In the genomic region with DNA sequence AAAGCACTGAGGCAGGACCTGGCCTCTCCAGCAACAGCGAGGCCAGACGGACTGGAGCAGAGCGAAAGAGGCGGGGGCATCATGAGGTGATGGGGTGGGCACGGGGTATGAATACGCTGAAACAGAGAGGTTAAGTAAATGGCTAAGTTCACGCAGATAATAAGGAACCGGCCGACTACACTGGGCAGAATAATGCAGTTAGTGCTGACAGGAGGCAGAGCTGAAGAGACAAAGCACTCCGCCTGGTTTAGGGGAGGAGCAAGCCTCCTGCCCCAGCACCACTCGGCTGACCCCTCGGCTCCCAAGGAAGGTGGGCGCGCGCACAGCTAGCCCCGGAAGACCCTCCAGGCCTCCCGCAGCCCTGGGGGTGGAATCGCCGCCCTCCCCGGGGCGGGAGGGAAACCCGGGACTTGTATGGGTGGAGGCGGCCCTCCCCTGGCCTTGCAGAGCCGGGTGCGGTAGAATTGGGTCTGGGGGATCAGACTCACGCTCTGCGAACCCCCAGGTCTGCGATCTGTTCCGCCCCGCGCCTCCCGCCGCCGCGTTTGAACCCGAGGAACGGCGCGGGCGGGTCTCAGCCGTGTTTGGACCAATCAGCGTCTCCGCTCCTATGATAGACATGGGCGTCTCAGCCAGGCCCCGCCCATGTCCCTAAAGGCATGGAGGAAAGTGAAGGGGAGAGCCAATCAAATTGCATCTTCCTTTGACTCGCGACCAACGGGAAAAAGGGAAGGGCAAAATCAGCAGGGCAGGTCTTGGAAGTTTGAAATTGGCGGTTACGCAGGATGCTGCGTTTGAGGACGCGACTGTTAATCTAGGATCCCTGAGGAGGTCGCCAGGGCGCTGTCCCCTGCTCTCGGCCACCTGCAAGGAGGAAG, we compare ENCODE assay signal across 1 cellular context.
TF ChIP-seq lines count a peak whose summit lies in the region.

A gene with protein sequence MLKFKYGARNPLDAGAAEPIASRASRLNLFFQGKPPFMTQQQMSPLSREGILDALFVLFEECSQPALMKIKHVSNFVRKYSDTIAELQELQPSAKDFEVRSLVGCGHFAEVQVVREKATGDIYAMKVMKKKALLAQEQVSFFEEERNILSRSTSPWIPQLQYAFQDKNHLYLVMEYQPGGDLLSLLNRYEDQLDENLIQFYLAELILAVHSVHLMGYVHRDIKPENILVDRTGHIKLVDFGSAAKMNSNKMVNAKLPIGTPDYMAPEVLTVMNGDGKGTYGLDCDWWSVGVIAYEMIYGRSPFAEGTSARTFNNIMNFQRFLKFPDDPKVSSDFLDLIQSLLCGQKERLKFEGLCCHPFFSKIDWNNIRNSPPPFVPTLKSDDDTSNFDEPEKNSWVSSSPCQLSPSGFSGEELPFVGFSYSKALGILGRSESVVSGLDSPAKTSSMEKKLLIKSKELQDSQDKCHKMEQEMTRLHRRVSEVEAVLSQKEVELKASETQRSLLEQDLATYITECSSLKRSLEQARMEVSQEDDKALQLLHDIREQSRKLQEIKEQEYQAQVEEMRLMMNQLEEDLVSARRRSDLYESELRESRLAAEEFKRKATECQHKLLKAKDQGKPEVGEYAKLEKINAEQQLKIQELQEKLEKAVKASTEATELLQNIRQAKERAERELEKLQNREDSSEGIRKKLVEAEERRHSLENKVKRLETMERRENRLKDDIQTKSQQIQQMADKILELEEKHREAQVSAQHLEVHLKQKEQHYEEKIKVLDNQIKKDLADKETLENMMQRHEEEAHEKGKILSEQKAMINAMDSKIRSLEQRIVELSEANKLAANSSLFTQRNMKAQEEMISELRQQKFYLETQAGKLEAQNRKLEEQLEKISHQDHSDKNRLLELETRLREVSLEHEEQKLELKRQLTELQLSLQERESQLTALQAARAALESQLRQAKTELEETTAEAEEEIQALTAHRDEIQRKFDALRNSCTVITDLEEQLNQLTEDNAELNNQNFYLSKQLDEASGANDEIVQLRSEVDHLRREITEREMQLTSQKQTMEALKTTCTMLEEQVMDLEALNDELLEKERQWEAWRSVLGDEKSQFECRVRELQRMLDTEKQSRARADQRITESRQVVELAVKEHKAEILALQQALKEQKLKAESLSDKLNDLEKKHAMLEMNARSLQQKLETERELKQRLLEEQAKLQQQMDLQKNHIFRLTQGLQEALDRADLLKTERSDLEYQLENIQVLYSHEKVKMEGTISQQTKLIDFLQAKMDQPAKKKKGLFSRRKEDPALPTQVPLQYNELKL (N-terminal part only) (minus strand): TSS at position 560 of the 878 bp plus-strand sequence. CDS start 1,152 bp downstream, outside the sequence.

TF ChIP-seq in HepG2, 621 proteins besides CTCF, POLR2A, EP300 and RAD21 (continued from another document and continues in another):
- TF ChIP-seq, protein P1, sequence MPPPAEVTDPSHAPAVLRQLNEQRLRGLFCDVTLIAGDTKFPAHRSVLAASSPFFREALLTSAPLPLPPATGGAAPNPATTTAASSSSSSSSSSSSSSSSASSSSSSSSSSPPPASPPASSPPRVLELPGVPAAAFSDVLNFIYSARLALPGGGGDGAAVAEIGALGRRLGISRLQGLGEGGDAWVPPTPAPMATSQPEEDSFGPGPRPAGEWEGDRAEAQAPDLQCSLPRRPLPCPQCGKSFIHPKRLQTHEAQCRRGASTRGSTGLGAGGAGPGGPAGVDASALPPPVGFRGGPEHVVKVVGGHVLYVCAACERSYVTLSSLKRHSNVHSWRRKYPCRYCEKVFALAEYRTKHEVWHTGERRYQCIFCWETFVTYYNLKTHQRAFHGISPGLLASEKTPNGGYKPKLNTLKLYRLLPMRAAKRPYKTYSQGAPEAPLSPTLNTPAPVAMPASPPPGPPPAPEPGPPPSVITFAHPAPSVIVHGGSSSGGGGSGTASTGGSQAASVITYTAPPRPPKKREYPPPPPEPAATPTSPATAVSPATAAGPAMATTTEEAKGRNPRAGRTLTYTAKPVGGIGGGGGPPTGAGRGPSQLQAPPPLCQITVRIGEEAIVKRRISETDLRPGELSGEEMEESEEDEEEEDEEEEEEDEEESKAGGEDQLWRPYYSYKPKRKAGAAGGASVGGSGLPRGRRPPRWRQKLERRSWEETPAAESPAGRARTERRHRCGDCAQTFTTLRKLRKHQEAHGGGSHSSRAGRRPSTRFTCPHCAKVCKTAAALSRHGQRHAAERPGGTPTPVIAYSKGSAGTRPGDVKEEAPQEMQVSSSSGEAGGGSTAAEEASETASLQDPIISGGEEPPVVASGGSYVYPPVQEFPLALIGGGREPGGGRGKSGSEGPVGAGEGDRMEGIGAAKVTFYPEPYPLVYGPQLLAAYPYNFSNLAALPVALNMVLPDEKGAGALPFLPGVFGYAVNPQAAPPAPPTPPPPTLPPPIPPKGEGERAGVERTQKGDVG (CRISPR knock-in tag; IDR thresholded peaks at IDR 0.05; ENCODE audit: borderline replicate concordance): no peak
- TF ChIP-seq THYN1 (CRISPR knock-in tag; IDR thresholded peaks at IDR 0.05; ENCODE audit: borderline replicate concordance, low read depth): no peak
- TF ChIP-seq ZNF546 (CRISPR knock-in tag; conservative IDR thresholded peaks at IDR 0.05): no peak
- TF ChIP-seq MIER2 (CRISPR knock-in tag; IDR thresholded peaks at IDR 0.05): no peak
- no peak for TF ChIP-seq ZHX2 (IDR thresholded peaks at IDR 0.05; ENCODE audit: low read depth)
- no peak for TF ChIP-seq ZHX2 (CRISPR knock-in tag; IDR thresholded peaks at IDR 0.05; ENCODE audit: borderline replicate concordance)
- TF ChIP-seq HMG20A (CRISPR knock-in tag; IDR thresholded peaks at IDR 0.05; ENCODE audit: borderline replicate concordance): no peak
- no peak for TF ChIP-seq NKX3-1 (CRISPR knock-in tag; IDR thresholded peaks at IDR 0.05)
- TF ChIP-seq PCBP2 (optimal IDR thresholded peaks at IDR 0.05; ENCODE audit: low read depth, low read length, poor library complexity, severe bottlenecking): no peak
- TF ChIP-seq ZNF547 (CRISPR knock-in tag; IDR thresholded peaks at IDR 0.05): peak; percentile 84; the same call in 1 of the 2 replicates
- TF ChIP-seq BRD4 (CRISPR knock-in tag; IDR thresholded peaks at IDR 0.05): 0 out of 2 replicates have a peak, but pooled peaks have one; percentile 28
- TF ChIP-seq ZSCAN31 (CRISPR knock-in tag; IDR thresholded peaks at IDR 0.05; ENCODE audit: low read depth): no peak
- no peak for TF ChIP-seq KDM2A (CRISPR knock-in tag; IDR thresholded peaks at IDR 0.05; ENCODE audit: borderline replicate concordance, low read depth)
- TF ChIP-seq GABPB1 (CRISPR knock-in tag; IDR thresholded peaks at IDR 0.05): peak; percentile 79
- TF ChIP-seq PHF20 (CRISPR knock-in tag; IDR thresholded peaks at IDR 0.05): no peak
- no peak; the same call in 1 of the 2 replicates for TF ChIP-seq NFKB2 (CRISPR knock-in tag; IDR thresholded peaks at IDR 0.05; ENCODE audit: borderline replicate concordance)
- TF ChIP-seq SPEN (CRISPR knock-in tag; IDR thresholded peaks at IDR 0.05; ENCODE audit: low read depth): no peak
- no peak for TF ChIP-seq PAWR (CRISPR knock-in tag; IDR thresholded peaks at IDR 0.05; ENCODE audit: borderline replicate concordance)
- no peak for TF ChIP-seq ZSCAN20 (CRISPR knock-in tag; IDR thresholded peaks at IDR 0.05; ENCODE audit: borderline replicate concordance)
- no peak for TF ChIP-seq PRDM10 (CRISPR knock-in tag; IDR thresholded peaks at IDR 0.05; ENCODE audit: low read depth)
- no peak for TF ChIP-seq FOSL1 (CRISPR knock-in tag; IDR thresholded peaks at IDR 0.05; ENCODE audit: borderline replicate concordance)
- no peak for TF ChIP-seq KLF13 (CRISPR knock-in tag; IDR thresholded peaks at IDR 0.05)
- TF ChIP-seq THAP8 (CRISPR knock-in tag; IDR thresholded peaks at IDR 0.05; ENCODE audit: borderline replicate concordance): no peak
- TF ChIP-seq, protein P2, sequence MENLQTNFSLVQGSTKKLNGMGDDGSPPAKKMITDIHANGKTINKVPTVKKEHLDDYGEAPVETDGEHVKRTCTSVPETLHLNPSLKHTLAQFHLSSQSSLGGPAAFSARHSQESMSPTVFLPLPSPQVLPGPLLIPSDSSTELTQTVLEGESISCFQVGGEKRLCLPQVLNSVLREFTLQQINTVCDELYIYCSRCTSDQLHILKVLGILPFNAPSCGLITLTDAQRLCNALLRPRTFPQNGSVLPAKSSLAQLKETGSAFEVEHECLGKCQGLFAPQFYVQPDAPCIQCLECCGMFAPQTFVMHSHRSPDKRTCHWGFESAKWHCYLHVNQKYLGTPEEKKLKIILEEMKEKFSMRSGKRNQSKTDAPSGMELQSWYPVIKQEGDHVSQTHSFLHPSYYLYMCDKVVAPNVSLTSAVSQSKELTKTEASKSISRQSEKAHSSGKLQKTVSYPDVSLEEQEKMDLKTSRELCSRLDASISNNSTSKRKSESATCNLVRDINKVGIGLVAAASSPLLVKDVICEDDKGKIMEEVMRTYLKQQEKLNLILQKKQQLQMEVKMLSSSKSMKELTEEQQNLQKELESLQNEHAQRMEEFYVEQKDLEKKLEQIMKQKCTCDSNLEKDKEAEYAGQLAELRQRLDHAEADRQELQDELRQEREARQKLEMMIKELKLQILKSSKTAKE (CRISPR knock-in tag; IDR thresholded peaks at IDR 0.05; ENCODE audit: borderline replicate concordance): no peak
